In genomic region chr2:37672870-37673184, GRCh38 we compare ENCODE assay signal across 8 cellular contexts. TPM values are rescaled to one million over a fixed set of nuclear protein-coding genes. Genes with fewer than 3 reads are reported as not detected.
DNase-seq lines count a peak whose midpoint lies in the region; ATAC-seq and TF ChIP-seq lines count a peak whose summit lies in the region.

No MANE protein-coding gene starts in this region.

- no peak for TF ChIP-seq EP300 in suprapubic skin (IDR thresholded peaks at IDR 0.05)

- no peak for TF ChIP-seq CTCF in suprapubic skin (IDR thresholded peaks at IDR 0.05)

- 43% methylated on average over 6 of the region's 7 CpGs for WGBS in suprapubic skin

- no peaks in the 10 kb centered on the region for H3K27me3 ChIP-seq in adipocyte (replicated peaks; ENCODE audit: control insufficient read depth, insufficient read depth, low read length)
- H3K27me3 ChIP-seq in layer of hippocampus (ENCODE audit: control insufficient read depth, insufficient read depth, low read length), result peaks cover 4% of the 10 kb centered on the region
- H3K27me3 ChIP-seq in suprapubic skin, result no peaks in the 10 kb centered on the region

- no peak for DNase-seq in T-helper 2 cell treated with Interferon-gamma antibody and Interleukin-4, amounts not matched to agents 5 μg/mL and 100 μg/mL, for 36 hours (ENCODE audit: low spot score)
- DNase-seq in T-helper 2 cell (no peak), adipocyte (ENCODE audit: low read depth) (no peak), suprapubic skin (ENCODE audit: low spot score in 2 of 2) (no peak), A172 (ENCODE audit: low spot score) (no peak)
- no peak for DNase-seq in stimulated activated naive CD4-positive, alpha-beta T cell (lab: John Stamatoyannopoulos, UW)

- peak overlapping the region; percentile 42 for H3K27ac ChIP-seq in layer of hippocampus (ENCODE audit: low read depth, low read length)
- peak overlapping the region; percentile 83 for H3K27ac ChIP-seq in suprapubic skin

- no peak for TF ChIP-seq POLR2A in suprapubic skin (IDR thresholded peaks at IDR 0.05)

- H3K9ac ChIP-seq in adipocyte (ENCODE audit: low read length), result peak overlapping the region; percentile 97

- H3K4me1 Mint-ChIP-seq in T-helper 2 cell treated with Interferon-gamma antibody and Interleukin-4, amounts not matched to agents 5 μg/mL and 100 μg/mL, for 36 hours (ENCODE audit: low read depth), result peaks cover 38% of the 10 kb centered on the region

- H3K36me3 ChIP-seq in adipocyte (ENCODE audit: control insufficient read depth, insufficient read depth, low read length, severe bottlenecking), result peaks cover 7% of the 10 kb centered on the region
- no peaks in the 10 kb centered on the region for H3K36me3 ChIP-seq in suprapubic skin

- peak overlapping the region; percentile 86 for H3K4me3 ChIP-seq in adipocyte (ENCODE audit: low read length)
- H3K4me3 ChIP-seq in suprapubic skin, result peak overlapping the region; percentile 68

- ATAC-seq in GM18858 (IDR thresholded peaks at IDR 0.05; ENCODE audit: unreplicated experiment), result no peak

- H3K9me3 ChIP-seq in adipocyte (ENCODE audit: control insufficient read depth, low read length) (no peaks in the 10 kb centered on the region), suprapubic skin (no peaks in the 10 kb centered on the region)

- peak overlapping the region; percentile 77 for H3K4me3 Mint-ChIP-seq in T-helper 2 cell treated with Interferon-gamma antibody and Interleukin-4, amounts not matched to agents 5 μg/mL and 100 μg/mL, for 36 hours

- peak overlapping the region; percentile 66 for H3K27ac Mint-ChIP-seq in T-helper 2 cell treated with Interferon-gamma antibody and Interleukin-4, amounts not matched to agents 5 μg/mL and 100 μg/mL, for 36 hours

- peaks cover 5% of the 10 kb centered on the region for H3K36me3 Mint-ChIP-seq in T-helper 2 cell treated with Interferon-gamma antibody and Interleukin-4, amounts not matched to agents 5 μg/mL and 100 μg/mL, for 36 hours (ENCODE audit: low read depth)

- no peaks in the 10 kb centered on the region for H3K27me3 Mint-ChIP-seq in T-helper 2 cell treated with Interferon-gamma antibody and Interleukin-4, amounts not matched to agents 5 μg/mL and 100 μg/mL, for 36 hours (ENCODE audit: low read depth)

- H3K9me3 Mint-ChIP-seq in T-helper 2 cell treated with Interferon-gamma antibody and Interleukin-4, amounts not matched to agents 5 μg/mL and 100 μg/mL, for 36 hours, result no peaks in the 10 kb centered on the region

- H3K4me1 ChIP-seq in adipocyte (ENCODE audit: control insufficient read depth, insufficient read depth, low read length), result peaks cover 8% of the 10 kb centered on the region
- H3K4me1 ChIP-seq in suprapubic skin, result peaks cover 25% of the 10 kb centered on the region

RNA-seq across cellular contexts. Expression of gene CDC42EP3, which starts 1.4 kb away (rescaled TPM):
- 10 to 100 TPM in 3 of 4 donors, 1 to 10 TPM in 1; 9.0 to 38.0 (median 23.5) TPM for total RNA-seq in suprapubic skin
- total RNA-seq in A172 (2014; rRNA removed; shearing (Covaris generic)), result 66.8 and 71.5 TPM in 2 replicates
